2 cellular contexts compared by ENCODE assay signal in genomic region chr22:20022231-20023069, GRCh38.
TF ChIP-seq lines count a peak whose summit lies in the region.

No MANE protein-coding gene starts in this region.

TF ChIP-seq in GM23338, 12 proteins besides CTCF, POLR2A, EP300 and RAD21 (continued from another document):
- TF ChIP-seq, protein P1, sequence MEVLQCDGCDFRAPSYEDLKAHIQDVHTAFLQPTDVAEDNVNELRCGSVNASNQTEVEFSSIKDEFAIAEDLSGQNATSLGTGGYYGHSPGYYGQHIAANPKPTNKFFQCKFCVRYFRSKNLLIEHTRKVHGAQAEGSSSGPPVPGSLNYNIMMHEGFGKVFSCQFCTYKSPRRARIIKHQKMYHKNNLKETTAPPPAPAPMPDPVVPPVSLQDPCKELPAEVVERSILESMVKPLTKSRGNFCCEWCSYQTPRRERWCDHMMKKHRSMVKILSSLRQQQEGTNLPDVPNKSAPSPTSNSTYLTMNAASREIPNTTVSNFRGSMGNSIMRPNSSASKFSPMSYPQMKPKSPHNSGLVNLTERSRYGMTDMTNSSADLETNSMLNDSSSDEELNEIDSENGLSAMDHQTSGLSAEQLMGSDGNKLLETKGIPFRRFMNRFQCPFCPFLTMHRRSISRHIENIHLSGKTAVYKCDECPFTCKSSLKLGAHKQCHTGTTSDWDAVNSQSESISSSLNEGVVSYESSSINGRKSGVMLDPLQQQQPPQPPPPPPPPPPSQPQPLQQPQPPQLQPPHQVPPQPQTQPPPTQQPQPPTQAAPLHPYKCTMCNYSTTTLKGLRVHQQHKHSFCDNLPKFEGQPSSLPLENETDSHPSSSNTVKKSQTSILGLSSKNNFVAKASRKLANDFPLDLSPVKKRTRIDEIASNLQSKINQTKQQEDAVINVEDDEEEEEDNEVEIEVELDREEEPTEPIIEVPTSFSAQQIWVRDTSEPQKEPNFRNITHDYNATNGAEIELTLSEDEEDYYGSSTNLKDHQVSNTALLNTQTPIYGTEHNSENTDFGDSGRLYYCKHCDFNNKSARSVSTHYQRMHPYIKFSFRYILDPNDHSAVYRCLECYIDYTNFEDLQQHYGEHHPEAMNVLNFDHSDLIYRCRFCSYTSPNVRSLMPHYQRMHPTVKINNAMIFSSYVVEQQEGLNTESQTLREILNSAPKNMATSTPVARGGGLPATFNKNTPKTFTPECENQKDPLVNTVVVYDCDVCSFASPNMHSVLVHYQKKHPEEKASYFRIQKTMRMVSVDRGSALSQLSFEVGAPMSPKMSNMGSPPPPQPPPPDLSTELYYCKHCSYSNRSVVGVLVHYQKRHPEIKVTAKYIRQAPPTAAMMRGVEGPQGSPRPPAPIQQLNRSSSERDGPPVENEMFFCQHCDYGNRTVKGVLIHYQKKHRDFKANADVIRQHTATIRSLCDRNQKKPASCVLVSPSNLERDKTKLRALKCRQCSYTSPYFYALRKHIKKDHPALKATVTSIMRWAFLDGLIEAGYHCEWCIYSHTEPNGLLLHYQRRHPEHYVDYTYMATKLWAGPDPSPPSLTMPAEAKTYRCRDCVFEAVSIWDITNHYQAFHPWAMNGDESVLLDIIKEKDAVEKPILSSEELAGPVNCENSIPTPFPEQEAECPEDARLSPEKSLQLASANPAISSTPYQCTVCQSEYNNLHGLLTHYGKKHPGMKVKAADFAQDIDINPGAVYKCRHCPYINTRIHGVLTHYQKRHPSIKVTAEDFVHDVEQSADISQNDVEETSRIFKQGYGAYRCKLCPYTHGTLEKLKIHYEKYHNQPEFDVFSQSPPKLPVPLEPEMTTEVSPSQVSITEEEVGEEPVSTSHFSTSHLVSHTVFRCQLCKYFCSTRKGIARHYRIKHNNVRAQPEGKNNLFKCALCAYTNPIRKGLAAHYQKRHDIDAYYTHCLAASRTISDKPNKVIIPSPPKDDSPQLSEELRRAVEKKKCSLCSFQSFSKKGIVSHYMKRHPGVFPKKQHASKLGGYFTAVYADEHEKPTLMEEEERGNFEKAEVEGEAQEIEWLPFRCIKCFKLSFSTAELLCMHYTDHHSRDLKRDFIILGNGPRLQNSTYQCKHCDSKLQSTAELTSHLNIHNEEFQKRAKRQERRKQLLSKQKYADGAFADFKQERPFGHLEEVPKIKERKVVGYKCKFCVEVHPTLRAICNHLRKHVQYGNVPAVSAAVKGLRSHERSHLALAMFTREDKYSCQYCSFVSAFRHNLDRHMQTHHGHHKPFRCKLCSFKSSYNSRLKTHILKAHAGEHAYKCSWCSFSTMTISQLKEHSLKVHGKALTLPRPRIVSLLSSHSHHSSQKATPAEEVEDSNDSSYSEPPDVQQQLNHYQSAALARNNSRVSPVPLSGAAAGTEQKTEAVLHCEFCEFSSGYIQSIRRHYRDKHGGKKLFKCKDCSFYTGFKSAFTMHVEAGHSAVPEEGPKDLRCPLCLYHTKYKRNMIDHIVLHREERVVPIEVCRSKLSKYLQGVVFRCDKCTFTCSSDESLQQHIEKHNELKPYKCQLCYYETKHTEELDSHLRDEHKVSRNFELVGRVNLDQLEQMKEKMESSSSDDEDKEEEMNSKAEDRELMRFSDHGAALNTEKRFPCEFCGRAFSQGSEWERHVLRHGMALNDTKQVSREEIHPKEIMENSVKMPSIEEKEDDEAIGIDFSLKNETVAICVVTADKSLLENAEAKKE (CRISPR knock-in tag; IDR thresholded peaks at IDR 0.05): no peak
- TF ChIP-seq JUNB (IDR thresholded peaks at IDR 0.05; ENCODE audit: unreplicated experiment) (no peak), ZNF114 (CRISPR knock-in tag; IDR thresholded peaks at IDR 0.05) (no peak), STAT1 (IDR thresholded peaks at IDR 0.05; ENCODE audit: unreplicated experiment) (no peak), POLR2AphosphoS5 (IDR thresholded peaks at IDR 0.05; ENCODE audit: low read depth) (no peak)
- TF ChIP-seq, protein P2, sequence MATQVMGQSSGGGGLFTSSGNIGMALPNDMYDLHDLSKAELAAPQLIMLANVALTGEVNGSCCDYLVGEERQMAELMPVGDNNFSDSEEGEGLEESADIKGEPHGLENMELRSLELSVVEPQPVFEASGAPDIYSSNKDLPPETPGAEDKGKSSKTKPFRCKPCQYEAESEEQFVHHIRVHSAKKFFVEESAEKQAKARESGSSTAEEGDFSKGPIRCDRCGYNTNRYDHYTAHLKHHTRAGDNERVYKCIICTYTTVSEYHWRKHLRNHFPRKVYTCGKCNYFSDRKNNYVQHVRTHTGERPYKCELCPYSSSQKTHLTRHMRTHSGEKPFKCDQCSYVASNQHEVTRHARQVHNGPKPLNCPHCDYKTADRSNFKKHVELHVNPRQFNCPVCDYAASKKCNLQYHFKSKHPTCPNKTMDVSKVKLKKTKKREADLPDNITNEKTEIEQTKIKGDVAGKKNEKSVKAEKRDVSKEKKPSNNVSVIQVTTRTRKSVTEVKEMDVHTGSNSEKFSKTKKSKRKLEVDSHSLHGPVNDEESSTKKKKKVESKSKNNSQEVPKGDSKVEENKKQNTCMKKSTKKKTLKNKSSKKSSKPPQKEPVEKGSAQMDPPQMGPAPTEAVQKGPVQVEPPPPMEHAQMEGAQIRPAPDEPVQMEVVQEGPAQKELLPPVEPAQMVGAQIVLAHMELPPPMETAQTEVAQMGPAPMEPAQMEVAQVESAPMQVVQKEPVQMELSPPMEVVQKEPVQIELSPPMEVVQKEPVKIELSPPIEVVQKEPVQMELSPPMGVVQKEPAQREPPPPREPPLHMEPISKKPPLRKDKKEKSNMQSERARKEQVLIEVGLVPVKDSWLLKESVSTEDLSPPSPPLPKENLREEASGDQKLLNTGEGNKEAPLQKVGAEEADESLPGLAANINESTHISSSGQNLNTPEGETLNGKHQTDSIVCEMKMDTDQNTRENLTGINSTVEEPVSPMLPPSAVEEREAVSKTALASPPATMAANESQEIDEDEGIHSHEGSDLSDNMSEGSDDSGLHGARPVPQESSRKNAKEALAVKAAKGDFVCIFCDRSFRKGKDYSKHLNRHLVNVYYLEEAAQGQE (IDR thresholded peaks at IDR 0.05; ENCODE audit: unreplicated experiment): no peak

TF ChIP-seq in WTC11, 78 proteins besides CTCF, POLR2A, EP300 and RAD21 (continued from another document):
- TF ChIP-seq, protein P3, sequence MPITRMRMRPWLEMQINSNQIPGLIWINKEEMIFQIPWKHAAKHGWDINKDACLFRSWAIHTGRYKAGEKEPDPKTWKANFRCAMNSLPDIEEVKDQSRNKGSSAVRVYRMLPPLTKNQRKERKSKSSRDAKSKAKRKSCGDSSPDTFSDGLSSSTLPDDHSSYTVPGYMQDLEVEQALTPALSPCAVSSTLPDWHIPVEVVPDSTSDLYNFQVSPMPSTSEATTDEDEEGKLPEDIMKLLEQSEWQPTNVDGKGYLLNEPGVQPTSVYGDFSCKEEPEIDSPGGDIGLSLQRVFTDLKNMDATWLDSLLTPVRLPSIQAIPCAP (CRISPR knock-in tag; IDR thresholded peaks at IDR 0.05): no peak
- TF ChIP-seq JUN (CRISPR knock-in tag; IDR thresholded peaks at IDR 0.05) (no peak), TEAD1 (CRISPR knock-in tag; IDR thresholded peaks at IDR 0.05) (no peak), JAZF1 (CRISPR knock-in tag; IDR thresholded peaks at IDR 0.05) (no peak), NR3C1 (CRISPR knock-in tag; conservative IDR thresholded peaks at IDR 0.05; ENCODE audit: low read depth) (no peak), ZBTB43 (CRISPR knock-in tag; IDR thresholded peaks at IDR 0.05) (no peak), ZNF219 (CRISPR knock-in tag; IDR thresholded peaks at IDR 0.05; ENCODE audit: borderline replicate concordance) (no peak), TP53 (CRISPR knock-in tag; IDR thresholded peaks at IDR 0.05) (no peak), GABPB1 (CRISPR knock-in tag; IDR thresholded peaks at IDR 0.05) (no peak)
